In the genomic region with DNA sequence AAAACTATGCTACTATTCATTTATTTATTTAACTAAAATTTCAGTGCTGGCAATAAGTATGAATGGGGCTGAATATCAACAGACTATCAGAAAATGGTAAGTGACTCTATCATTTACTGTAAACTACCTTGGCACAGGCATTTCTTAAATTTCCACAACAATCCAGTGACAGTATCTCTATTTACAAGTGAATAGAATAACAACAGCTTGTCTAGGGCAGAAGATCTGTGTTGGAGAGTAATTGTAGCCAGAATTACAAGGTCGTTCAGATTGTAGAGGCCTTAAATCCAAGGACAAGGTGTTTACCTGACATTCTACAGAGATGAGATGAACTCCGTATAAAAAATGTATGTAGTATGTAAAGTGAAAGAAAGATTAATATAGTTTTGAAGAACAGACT, we compare ENCODE assay signal across 29 cellular contexts.
"Had no signal": no experiment of that assay in that cellular context is flagged by ENCODE, and none has a peak within 500 bp of the region (broad histone marks: within the 10 kb centered on the region; RNA-seq: fewer than 3 reads in every experiment).

No MANE protein-coding gene starts in this region.

- H3K36me3 ChIP-seq: neural progenitor cell, prostate gland, vagina had no signal

- H3K4me1 ChIP-seq: esophagus muscularis mucosa, gastroesophageal sphincter, heart right ventricle, left lung, neural progenitor cell, prostate gland, right atrium auricular region, suprapubic skin, vagina had no signal

- H3K4me2 ChIP-seq: neural progenitor cell, smooth muscle cell had no signal

- H3K9me3 ChIP-seq: esophagus muscularis mucosa, gastroesophageal sphincter, heart right ventricle, left lung, mucosa of descending colon, prostate gland, right atrium auricular region, suprapubic skin, vagina had no signal

- H3K36me3 Mint-ChIP-seq: neural progenitor cell had no signal

- H3K27me3 Mint-ChIP-seq: naive thymus-derived CD4-positive, alpha-beta T cell; stimulated activated naive CD8-positive, alpha-beta T cell treated with anti-CD3 and anti-CD28 coated beads, Interleukin-15, amount 100 ng/mL, for 72 hours had no signal

- H3K9me3 Mint-ChIP-seq: mesothelial cell of epicardium; naive thymus-derived CD4-positive, alpha-beta T cell; nephron; neural progenitor cell; stimulated activated naive CD8-positive, alpha-beta T cell treated with anti-CD3 and anti-CD28 coated beads, Interleukin-15, amount 100 ng/mL, for 72 hours had no signal

- H3K27ac Mint-ChIP-seq: mesothelial cell of epicardium; naive thymus-derived CD4-positive, alpha-beta T cell; nephron; neural progenitor cell; stimulated activated naive CD8-positive, alpha-beta T cell treated with anti-CD3 and anti-CD28 coated beads, Interleukin-15, amount 100 ng/mL, for 72 hours had no signal

- H3K4me3 ChIP-seq: coronary artery, esophagus muscularis mucosa, gastroesophageal sphincter, heart right ventricle, left lung, mucosa of descending colon, neural progenitor cell, prostate gland, right atrium auricular region, smooth muscle cell, suprapubic skin, vagina had no signal

- H3K4me1 Mint-ChIP-seq: mesothelial cell of epicardium; naive thymus-derived CD4-positive, alpha-beta T cell; nephron; neural progenitor cell; stimulated activated naive CD8-positive, alpha-beta T cell treated with anti-CD3 and anti-CD28 coated beads, Interleukin-15, amount 100 ng/mL, for 72 hours had no signal

- H3K27me3 ChIP-seq: esophagus muscularis mucosa, foreskin keratinocyte, gastroesophageal sphincter, heart right ventricle, left lung, neural progenitor cell, right atrium auricular region, suprapubic skin, vagina had no signal

- DNase-seq: effector memory CD4-positive, alpha-beta T cell; foreskin keratinocyte; glutamatergic neuron; heart right ventricle; hypothalamus; left cardiac atrium; left lung; mucosa of descending colon; naive thymus-derived CD4-positive, alpha-beta T cell; nucleus accumbens; stimulated activated CD4-positive, alpha-beta T cell treated with anti-CD3 and anti-CD28 coated beads, Interleukin-12 subunit alpha, Interleukin-12 subunit beta, amount 100 ng/mL, for 4 hours; stimulated activated CD4-positive, alpha-beta T cell treated with anti-CD3 and anti-CD28 coated beads, Interleukin-1b, Interleukin-23, amount 100 ng/mL, for 48 hours; stimulated activated CD4-positive, alpha-beta T cell treated with anti-CD3 and anti-CD28 coated beads, Interleukin-4, amount 100 ng/mL, for 1 hour; stimulated activated CD8-positive, alpha-beta memory T cell treated with anti-CD3 and anti-CD28 coated beads, Interleukin-4, amount 100 ng/mL, for 48 hours; stimulated activated naive CD4-positive, alpha-beta T cell; stimulated activated naive CD8-positive, alpha-beta T cell treated with anti-CD3 and anti-CD28 coated beads, Interleukin-15, amount 100 ng/mL, for 72 hours; trophoblast cell had no signal

- H3K27ac ChIP-seq: coronary artery, esophagus muscularis mucosa, foreskin keratinocyte, gastroesophageal sphincter, heart right ventricle, left lung, neural progenitor cell, prostate gland, right atrium auricular region, suprapubic skin, vagina had no signal

- H3K4me3 Mint-ChIP-seq: mesothelial cell of epicardium; naive thymus-derived CD4-positive, alpha-beta T cell; nephron; neural progenitor cell; stimulated activated naive CD8-positive, alpha-beta T cell treated with anti-CD3 and anti-CD28 coated beads, Interleukin-15, amount 100 ng/mL, for 72 hours had no signal

- FAIRE-seq: endothelial cell of umbilical vein had no signal

- H2AFZ ChIP-seq: neural progenitor cell had no signal

- H3K9ac ChIP-seq: neural progenitor cell had no signal
